21 cellular contexts compared by ENCODE assay signal in the genomic region with DNA sequence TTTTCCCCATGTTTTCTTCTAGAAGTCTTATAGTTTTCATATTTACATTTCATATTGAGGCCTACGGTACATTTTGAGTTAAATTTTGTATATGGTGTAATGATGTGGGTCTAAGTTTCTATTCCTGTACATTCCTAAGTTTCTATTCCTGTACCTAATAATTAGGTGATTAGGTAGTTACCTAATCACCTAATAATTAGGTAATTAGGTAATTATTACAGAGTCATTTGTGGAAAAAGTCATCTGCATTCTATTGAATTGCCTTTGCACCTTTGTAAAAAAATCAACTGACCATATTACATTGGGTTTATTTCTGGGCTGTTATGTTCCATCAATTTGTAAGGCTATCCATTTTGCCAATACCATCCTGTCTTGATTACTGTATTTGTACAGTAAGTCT. TPM values are rescaled to one million over a fixed set of nuclear protein-coding genes. Genes with fewer than 3 reads are reported as not detected.
DNase-seq lines count a peak whose midpoint lies in the region; ATAC-seq, FAIRE-seq and TF ChIP-seq lines count a peak whose summit lies in the region.
"Had no signal": no experiment of that assay in that cellular context is flagged by ENCODE, and none has a peak within 500 bp of the region (broad histone marks: within the 10 kb centered on the region; RNA-seq: fewer than 3 reads in every experiment).

No MANE protein-coding gene starts in this region.

- no peak for TF ChIP-seq POLR2A in H54 (IDR thresholded peaks at IDR 0.05; ENCODE audit: low read depth, low read length)

- H3K36me3 ChIP-seq in astrocyte (ENCODE audit: insufficient read depth, low read length), result no peaks in the 10 kb centered on the region

- H3K79me2 ChIP-seq in astrocyte (ENCODE audit: insufficient read depth, low read length), result peaks cover 75% of the 10 kb centered on the region

- H3K4me3 Mint-ChIP-seq in astrocyte (ENCODE audit: unreplicated experiment) (no peak overlapping the region), chondrocyte (ENCODE audit: unreplicated experiment) (no peak overlapping the region)
- H3K4me3 Mint-ChIP-seq: B cell; CD4-positive, alpha-beta T cell; CD8-positive, alpha-beta T cell had no signal

- no peak overlapping the region for H2AFZ ChIP-seq in astrocyte (ENCODE audit: low read depth, low read length)

- H3K36me3 Mint-ChIP-seq in astrocyte (ENCODE audit: low read depth, unreplicated experiment) (peaks cover 6% of the 10 kb centered on the region), chondrocyte (ENCODE audit: low read depth) (peaks cover 1% of the 10 kb centered on the region)

- H3K27me3 Mint-ChIP-seq in astrocyte (ENCODE audit: low read depth, unreplicated experiment) (no peaks in the 10 kb centered on the region), chondrocyte (ENCODE audit: low read depth) (no peaks in the 10 kb centered on the region)
- H3K27me3 Mint-ChIP-seq: B cell; CD4-positive, alpha-beta T cell had no signal

- H3K27me3 ChIP-seq in astrocyte (ENCODE audit: insufficient read depth, low read length), result no peaks in the 10 kb centered on the region
- H3K27me3 ChIP-seq: BLaER1 treated with 17β-estradiol and CSF1 and Interleukin-3, amounts not matched to agents 10 nM and 100 nM had no signal

- H3K27ac Mint-ChIP-seq in astrocyte (ENCODE audit: unreplicated experiment) (peak overlapping the region; percentile 1), chondrocyte (ENCODE audit: unreplicated experiment) (peak overlapping the region; percentile 41)
- H3K27ac Mint-ChIP-seq: B cell; CD4-positive, alpha-beta T cell; CD8-positive, alpha-beta T cell had no signal

- no peak overlapping the region for H3K4me3 ChIP-seq in astrocyte (ENCODE audit: insufficient read depth, low read depth, low read length)
- H3K4me3 ChIP-seq: A549; BLaER1 treated with 17β-estradiol and CSF1 and Interleukin-3, amounts not matched to agents 10 nM and 100 nM had no signal

- H3K4me2 ChIP-seq in astrocyte (ENCODE audit: low read length), result no peak overlapping the region
- H3K4me2 ChIP-seq: BLaER1 treated with 17β-estradiol and CSF1 and Interleukin-3, amounts not matched to agents 10 nM and 100 nM had no signal

- no peak overlapping the region for H3K9ac ChIP-seq in astrocyte (ENCODE audit: low read length)
- H3K9ac ChIP-seq: BLaER1 treated with 17β-estradiol and CSF1 and Interleukin-3, amounts not matched to agents 10 nM and 100 nM had no signal

- ATAC-seq in stimulated activated naive CD8-positive, alpha-beta T cell treated with anti-CD3 and anti-CD28 coated beads, Interleukin-15, Interleukin-2, amounts not matched to agents 100 U/mL and 50 U/mL, for 24 hours, result no peak
- ATAC-seq: A549; CD8-positive, alpha-beta T cell had no signal

- no peaks in the 10 kb centered on the region for H3K9me3 ChIP-seq in astrocyte (ENCODE audit: insufficient read depth, low read depth, low read length)
- H3K9me3 ChIP-seq: A549; BLaER1 treated with 17β-estradiol and CSF1 and Interleukin-3, amounts not matched to agents 10 nM and 100 nM; Caco-2 had no signal

- peaks cover 81% of the 10 kb centered on the region for H4K20me1 ChIP-seq in astrocyte (ENCODE audit: insufficient read depth, low read length)

- H3K27ac ChIP-seq in astrocyte (ENCODE audit: low read depth, low read length), result no peak overlapping the region
- H3K27ac ChIP-seq: 22Rv1; A549; BLaER1 treated with 17β-estradiol and CSF1 and Interleukin-3, amounts not matched to agents 10 nM and 100 nM; C4-2B had no signal

- peaks cover 2% of the 10 kb centered on the region for H3K4me1 ChIP-seq in astrocyte (ENCODE audit: insufficient read depth, low read length)
- H3K4me1 ChIP-seq: Caco-2 had no signal

- H3K9me3 Mint-ChIP-seq in astrocyte (ENCODE audit: unreplicated experiment) (no peaks in the 10 kb centered on the region), chondrocyte (ENCODE audit: low read depth) (no peaks in the 10 kb centered on the region)
- H3K9me3 Mint-ChIP-seq: CD4-positive, alpha-beta T cell; CD8-positive, alpha-beta T cell had no signal

- DNase-seq in H54 (ENCODE audit: insufficient read length, low spot score) (no peak), astrocyte (ENCODE audit: low read depth) (no peak), chondrocyte (ENCODE audit: low spot score) (no peak), NCI-H526 (lab: John Stamatoyannopoulos, UW) (no peak), SHP77 (lab: John Stamatoyannopoulos, UW) (no peak)
- no peak for DNase-seq in stimulated activated naive CD8-positive, alpha-beta T cell treated with anti-CD3 and anti-CD28 coated beads, Interleukin-15, Interleukin-2, amounts not matched to agents 100 U/mL and 50 U/mL, for 24 hours
- DNase-seq: AML-193; Caco-2; Calu3; CD4-positive, alpha-beta T cell; CD8-positive, alpha-beta T cell; DMS79 treated with DMSO at 0.1 percent for 48 hours; GF-D8 had no signal

- TF ChIP-seq CTCF in astrocyte (IDR thresholded peaks at IDR 0.05; ENCODE audit: insufficient read depth, low read depth, low read length) (no peak), chondrocyte (IDR thresholded peaks at IDR 0.05) (no peak)

- FAIRE-seq in H54 (lab: Jason Lieb, UNC) (peak; percentile 11), astrocyte (lab: Jason Lieb, UNC) (no peak)
- FAIRE-seq: A549, D721Med, GM12891, GM19239 had no signal

- H3K4me1 Mint-ChIP-seq in astrocyte (ENCODE audit: low read depth, unreplicated experiment) (peaks cover 14% of the 10 kb centered on the region), chondrocyte (ENCODE audit: low read depth) (peaks cover 53% of the 10 kb centered on the region)

RNA-seq across cellular contexts. Expression of a gene that starts 37.1 kb away (rescaled TPM):
- 471 and 475 TPM in 2 replicates for total RNA-seq in astrocyte
- 376 to 414 TPM (median 401 TPM) in 3 replicates for total RNA-seq in chondrocyte
